In the genomic region with DNA sequence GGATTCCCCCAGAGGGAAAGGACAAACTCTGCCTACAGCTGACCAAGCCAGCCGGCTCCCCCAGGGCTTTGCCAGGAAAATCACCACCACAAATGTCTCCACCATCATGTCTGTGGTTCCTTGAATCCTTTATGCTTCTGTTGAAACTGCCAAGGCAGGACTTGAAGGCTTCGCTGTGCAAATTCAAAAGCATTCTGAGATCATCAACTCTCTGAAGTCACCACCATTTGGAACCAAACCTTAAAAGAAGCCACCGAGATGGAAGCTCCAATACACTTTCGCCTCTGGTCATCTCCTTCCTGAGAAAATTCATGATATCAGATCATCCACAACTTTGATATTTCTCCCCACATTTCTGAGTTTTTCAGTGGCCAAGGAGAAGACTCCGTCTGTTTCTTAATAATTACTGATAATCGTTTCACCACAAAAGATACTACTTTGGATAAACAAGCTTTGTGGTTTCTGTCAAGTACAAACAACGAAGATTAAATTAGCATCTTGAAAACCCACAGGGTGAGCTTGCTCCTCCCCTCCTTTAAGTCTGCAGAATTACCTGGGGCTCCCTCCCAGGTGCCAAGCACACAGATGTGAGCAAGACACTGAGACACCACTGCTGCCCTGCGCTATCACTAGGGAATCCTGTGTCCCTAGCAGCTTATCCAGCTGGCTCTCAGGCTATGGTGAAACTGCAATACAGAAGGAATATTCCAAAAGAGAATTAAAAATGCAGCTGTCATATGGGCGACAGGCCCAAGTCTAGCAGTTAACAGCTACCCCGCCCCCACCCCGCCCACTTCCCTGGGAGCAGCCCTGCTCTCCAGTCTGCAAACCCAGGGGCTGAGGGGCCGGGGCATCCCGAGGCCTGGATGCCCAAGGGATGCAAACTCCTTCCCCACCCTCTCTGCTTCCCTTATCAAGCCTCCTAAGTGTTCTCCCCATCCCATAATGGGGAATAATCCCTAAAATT, we compare ENCODE assay signal across 9 cellular contexts.
A peak's percentile ranks its signal among the peaks of the same experiment; 100 is the strongest.
DNase-seq lines count a peak whose midpoint lies in the region; ATAC-seq and TF ChIP-seq lines count a peak whose summit lies in the region.
"Had no signal": no experiment of that assay in that cellular context is flagged by ENCODE, and none has a peak within 500 bp of the region (broad histone marks: within the 10 kb centered on the region; RNA-seq: fewer than 3 reads in every experiment).

No MANE protein-coding gene starts in this region.

- no peak for TF ChIP-seq CTCF in BE2C (IDR thresholded peaks at IDR 0.05; ENCODE audit: low read depth, low read length)

- intact Hi-C loops in head of caudate nucleus (cut with DNase I), result no loop called here

- H3K4me3 ChIP-seq in BE2C (ENCODE audit: low read depth, low read length), result no peak overlapping the region
- no peak overlapping the region for H3K4me3 ChIP-seq in muscle layer of duodenum (ENCODE audit: low read depth in 1 of 2, low read length in 2 of 2)
- H3K4me3 ChIP-seq: pancreas had no signal

- H3K36me3 Mint-ChIP-seq in IgD-negative memory B cell, result no peaks in the 10 kb centered on the region
- no peaks in the 10 kb centered on the region for H3K36me3 Mint-ChIP-seq in activated naive CD8-positive, alpha-beta T cell treated with anti-CD3 and anti-CD28 coated beads for 36 hours

- no peak for ATAC-seq in GM21367 (IDR thresholded peaks at IDR 0.05; ENCODE audit: unreplicated experiment)

- peak overlapping the region; percentile 74 to 96 (median 92) for H3K4me3 Mint-ChIP-seq in IgD-negative memory B cell
- H3K4me3 Mint-ChIP-seq in activated naive CD8-positive, alpha-beta T cell treated with anti-CD3 and anti-CD28 coated beads for 36 hours, result no peak overlapping the region

- peak overlapping the region in 2 of 3 donors; percentile 71 to 94 for H3K27ac Mint-ChIP-seq in IgD-negative memory B cell
- H3K27ac Mint-ChIP-seq in activated naive CD8-positive, alpha-beta T cell treated with anti-CD3 and anti-CD28 coated beads for 36 hours, result peak overlapping the region; percentile 54

- H3K36me3 ChIP-seq in BE2C (no peaks in the 10 kb centered on the region), muscle layer of duodenum (ENCODE audit: control insufficient read depth in 1 of 2, insufficient read depth in 2 of 2, low read length in 2 of 2) (no peaks in the 10 kb centered on the region)
- H3K36me3 ChIP-seq: pancreas had no signal

- H3K4me1 Mint-ChIP-seq in IgD-negative memory B cell, result peaks cover 19 to 36% (median 31%) of the 10 kb centered on the region in 3 donors
- H3K4me1 Mint-ChIP-seq in activated naive CD8-positive, alpha-beta T cell treated with anti-CD3 and anti-CD28 coated beads for 36 hours, result peaks cover 24% of the 10 kb centered on the region

- no peaks in the 10 kb centered on the region for H3K9me3 Mint-ChIP-seq in IgD-negative memory B cell
- H3K9me3 Mint-ChIP-seq in activated naive CD8-positive, alpha-beta T cell treated with anti-CD3 and anti-CD28 coated beads for 36 hours, result no peaks in the 10 kb centered on the region

- peak overlapping the region; percentile 29 for H3K27ac ChIP-seq in muscle layer of duodenum (ENCODE audit: low read length)

- no peaks in the 10 kb centered on the region for H3K27me3 Mint-ChIP-seq in IgD-negative memory B cell
- no peaks in the 10 kb centered on the region for H3K27me3 Mint-ChIP-seq in activated naive CD8-positive, alpha-beta T cell treated with anti-CD3 and anti-CD28 coated beads for 36 hours

- DNase-seq in BE2C (peak; percentile 45), head of caudate nucleus (no peak), NCI-H1436 treated with DMSO at 0.1 percent for 48 hours (lab: John Stamatoyannopoulos, UW) (no peak), NCI-H510A treated with DMSO at 0.1 percent for 48 hours (lab: John Stamatoyannopoulos, UW) (no peak)
- no peak for DNase-seq in activated naive CD8-positive, alpha-beta T cell treated with anti-CD3 and anti-CD28 coated beads for 36 hours

- H3K27me3 ChIP-seq in BE2C (no peaks in the 10 kb centered on the region), muscle layer of duodenum (ENCODE audit: low read depth, low read length) (no peaks in the 10 kb centered on the region)
- H3K27me3 ChIP-seq: pancreas had no signal

- H3K4me1 ChIP-seq in BE2C (peaks cover 11% of the 10 kb centered on the region), muscle layer of duodenum (ENCODE audit: control insufficient read depth in 1 of 2, insufficient read depth in 2 of 2, low read length in 2 of 2) (peaks cover 0 to 11% of the 10 kb centered on the region in 2 donors)

- H3K9me3 ChIP-seq in BE2C, result no peaks in the 10 kb centered on the region
- no peaks in the 10 kb centered on the region for H3K9me3 ChIP-seq in muscle layer of duodenum (ENCODE audit: control insufficient read depth in 1 of 2, low read length in 2 of 2)
- H3K9me3 ChIP-seq: pancreas had no signal
